8 cellular contexts compared by ENCODE assay signal in the genomic region with DNA sequence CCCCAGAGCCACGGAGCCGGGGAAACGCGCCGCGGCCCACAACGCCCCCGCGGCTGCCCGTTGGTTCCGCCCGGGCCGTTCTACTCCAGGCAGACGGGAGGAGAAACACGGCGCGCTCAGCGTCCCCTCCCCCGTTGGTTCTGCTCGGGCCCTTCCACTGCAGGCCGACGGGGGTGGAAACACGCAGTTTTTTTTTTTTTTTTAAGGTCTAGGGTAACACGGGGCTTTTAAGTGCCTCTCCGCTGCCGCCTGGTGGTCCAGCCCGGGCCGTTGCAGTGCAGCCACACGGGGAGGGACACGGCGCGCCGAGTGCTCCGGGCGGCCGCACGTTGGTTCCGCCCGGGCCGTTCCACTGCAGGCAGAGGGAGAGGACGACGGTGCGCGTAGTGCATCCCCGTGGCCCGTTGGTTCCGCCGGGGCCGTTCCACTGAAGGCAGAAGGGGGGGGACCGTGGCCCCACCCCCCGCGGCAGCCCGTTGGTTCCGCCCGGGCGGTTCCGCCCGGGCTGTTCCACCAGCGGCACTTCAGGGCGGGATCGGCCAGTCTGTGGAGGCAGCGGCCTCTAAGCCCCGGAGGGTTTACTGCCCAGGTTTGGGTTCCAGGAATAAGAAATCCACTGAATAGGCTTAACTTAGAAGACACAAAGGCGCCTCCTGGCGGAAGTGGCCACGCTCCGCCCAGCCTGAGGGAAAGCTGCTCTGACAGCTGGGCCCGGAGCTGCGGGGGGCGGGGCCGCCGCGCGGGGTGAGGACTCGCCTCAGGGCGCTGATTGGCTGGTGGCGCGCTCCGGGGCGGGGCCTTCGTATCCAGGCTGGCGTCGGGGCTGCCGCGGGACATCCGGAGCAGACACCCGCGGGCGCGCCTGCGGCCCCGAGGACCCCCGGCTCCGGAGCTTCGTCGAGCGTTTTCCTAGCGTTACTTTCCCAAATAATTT. TPM values are rescaled to one million over a fixed set of nuclear protein-coding genes. Genes with fewer than 3 reads are reported as not detected.
DNase-seq lines count a peak whose midpoint lies in the region; ATAC-seq, FAIRE-seq and TF ChIP-seq lines count a peak whose summit lies in the region.
"Not testable (repeated sequence)": the region's sequence is repeated elsewhere in the genome, so short reads cannot be mapped to it uniquely, and the experiment has no call there.

A gene (minus strand): TSS at position 82 of the 934 bp plus-strand sequence. CDS start 16,096 bp downstream, outside the sequence.

- DNase-seq in NCI-H2107 (lab: John Stamatoyannopoulos, UW) (peak; percentile 1), astrocyte of the spinal cord (ENCODE audit: low read depth, low spot score) (peak; percentile 95), gastrocnemius medialis (peak; percentile 87 to 93)
- DNase-seq in iPS DF 6.9 (ENCODE audit: low read depth, low spot score) = not testable (repeated sequence)

- ATAC-seq in GM18519 (IDR thresholded peaks at IDR 0.05; ENCODE audit: low FRiP score, unreplicated experiment) = peak; percentile 56
- peak; percentile 65 for ATAC-seq in HG03060 (IDR thresholded peaks at IDR 0.05; ENCODE audit: low read depth, unreplicated experiment)
- ATAC-seq in gastrocnemius medialis = peak; percentile 88 to 91

- not testable (repeated sequence) for H3K9me3 ChIP-seq in iPS DF 6.9 (ENCODE audit: control insufficient read depth, insufficient read depth, low read length); gastrocnemius medialis

- intact Hi-C loops in gastrocnemius medialis (cut with DNase I; ENCODE audit: low total_unique reads) = not testable (repeated sequence)

- no CpG with 5 or more reads among the region's 98 CpGs for WGBS in iPS DF 6.9 (ENCODE audit: insufficient coverage, insufficient read length)

- FAIRE-seq in TTC549 (lab: Jason Lieb, UNC) = peak; percentile 84

- H3K4me3 ChIP-seq in astrocyte of the spinal cord (ENCODE audit: low read depth, low read length) (peak within 1 kb of the TSS; percentile 59), iPS DF 6.9 (ENCODE audit: low read length) (peak within 1 kb of the TSS; percentile 53; the same call in 1 of the 2 replicates), gastrocnemius medialis (peak within 1 kb of the TSS; percentile 66 to 84 (median 72))

- TF ChIP-seq CTCF in 22Rv1 (IDR thresholded peaks at IDR 0.05); astrocyte of the spinal cord (IDR thresholded peaks at IDR 0.05; ENCODE audit: low read depth, low read length): not testable (repeated sequence)
- peak in 2 of 5 experiments; percentile 22 to 27 for TF ChIP-seq CTCF in gastrocnemius medialis (IDR thresholded peaks at IDR 0.05 in 4 of 5, conservative IDR thresholded peaks at IDR 0.05 in 1 of 5)

- not testable (repeated sequence) for H3K27me3 ChIP-seq in iPS DF 6.9 (ENCODE audit: control insufficient read depth, insufficient read depth, low read length); gastrocnemius medialis

- peak in 1 of 2 donors; percentile 8 for TF ChIP-seq POLR2A in gastrocnemius medialis (IDR thresholded peaks at IDR 0.05)

- in situ Hi-C loops in astrocyte of the spinal cord (cut with HindIII; ENCODE audit: low sequenced_read_pairs); gastrocnemius medialis (cut with MboI; ENCODE audit: low sequenced_read_pairs in 4 of 4): not testable (repeated sequence)

- not testable (repeated sequence) for H3K4me1 ChIP-seq in iPS DF 6.9 (ENCODE audit: control insufficient read depth, insufficient read depth, low read length); gastrocnemius medialis

- not testable (repeated sequence) for H3K36me3 ChIP-seq in iPS DF 6.9 (ENCODE audit: control insufficient read depth, insufficient read depth, low read length); gastrocnemius medialis

- peak within 1 kb of the TSS; percentile 76 for H3K27ac ChIP-seq in 22Rv1
- H3K27ac ChIP-seq in iPS DF 6.9 (ENCODE audit: low read length) = not testable (repeated sequence)
- peak within 1 kb of the TSS; percentile 83 to 93 (median 88) for H3K27ac ChIP-seq in gastrocnemius medialis

RNA-seq across cellular contexts. Expression of the gene that starts here (rescaled TPM):
- 10 to 100 TPM; 13.5 to 21.8 (median 15.2) TPM for total RNA-seq in gastrocnemius medialis
